14 cellular contexts compared by ENCODE assay signal in genomic region chr17:42522798-42523278, GRCh38. TPM values are rescaled to one million over a fixed set of nuclear protein-coding genes. Genes with fewer than 3 reads are reported as not detected.
DNase-seq lines count a peak whose midpoint lies in the region; FAIRE-seq and TF ChIP-seq lines count a peak whose summit lies in the region.
"Had no signal": no experiment of that assay in that cellular context is flagged by ENCODE, and none has a peak within 500 bp of the region (broad histone marks: within the 10 kb centered on the region; RNA-seq: fewer than 3 reads in every experiment).

No MANE protein-coding gene starts in this region.

- no peaks in the 10 kb centered on the region for H3K9me3 ChIP-seq in liver (ENCODE audit: control insufficient read depth in 4 of 4, low read length in 3 of 4)
- H3K9me3 ChIP-seq: body of pancreas had no signal

- H3K4me3 Mint-ChIP-seq in Calu3 (ENCODE audit: low read depth, unreplicated experiment) (no peak overlapping the region), chondrocyte (ENCODE audit: unreplicated experiment) (peak overlapping the region; percentile 12)
- H3K4me3 Mint-ChIP-seq: activated T-cell treated with anti-CD3 and anti-CD28 coated beads, Interleukin-2, amount 50 U/mL, for 72 hours had no signal

- peaks cover 61% of the 10 kb centered on the region for H3K4me1 Mint-ChIP-seq in Calu3 (ENCODE audit: low read depth, unreplicated experiment)
- peaks cover 85% of the 10 kb centered on the region for H3K4me1 Mint-ChIP-seq in chondrocyte (ENCODE audit: low read depth)

- FAIRE-seq in RCC 7860 (lab: Jason Lieb, UNC), result no peak
- FAIRE-seq: H54 had no signal

- TF ChIP-seq CTCF in Calu3 (IDR thresholded peaks at IDR 0.05; ENCODE audit: unreplicated experiment) (no peak), chondrocyte (IDR thresholded peaks at IDR 0.05) (no peak), liver (IDR thresholded peaks at IDR 0.05; ENCODE audit: low read depth, low read length, missing input control) (no peak)

- peaks cover 8 to 51% (median 28%) of the 10 kb centered on the region in 4 donors for H3K4me1 ChIP-seq in liver (ENCODE audit: control insufficient read depth in 4 of 4, insufficient read depth in 4 of 4, low read length in 3 of 4)

- intact Hi-C loops in Calu3 (cut with micrococcal nuclease; ENCODE audit: unreplicated experiment), result no loop called here

- CTCF ChIA-PET in Calu3 (lab: Charles Lee), result no interaction called here

- peaks cover 0 to 3% (median 0%) of the 10 kb centered on the region in 4 donors for H3K36me3 ChIP-seq in liver (ENCODE audit: control insufficient read depth in 4 of 4, insufficient read depth in 3 of 4, low read depth in 1 of 4, low read length in 3 of 4)

- H3K27me3 Mint-ChIP-seq in Calu3 (ENCODE audit: unreplicated experiment) (no peaks in the 10 kb centered on the region), chondrocyte (ENCODE audit: low read depth) (no peaks in the 10 kb centered on the region)

- TF ChIP-seq RAD21 in liver (IDR thresholded peaks at IDR 0.05), result no peak

- 96% methylated on average over 8 of the region's 8 CpGs for WGBS in liver

- no peaks in the 10 kb centered on the region for H3K27me3 ChIP-seq in liver (ENCODE audit: control insufficient read depth in 4 of 4, insufficient read depth in 4 of 4, low read length in 3 of 4)
- H3K27me3 ChIP-seq: body of pancreas had no signal

- H3K9me3 Mint-ChIP-seq in Calu3 (ENCODE audit: low read depth, unreplicated experiment), result no peaks in the 10 kb centered on the region
- no peaks in the 10 kb centered on the region for H3K9me3 Mint-ChIP-seq in chondrocyte (ENCODE audit: low read depth)
- H3K9me3 Mint-ChIP-seq: activated T-cell treated with anti-CD3 and anti-CD28 coated beads, Interleukin-2, amount 50 U/mL, for 72 hours had no signal

- H3K27ac Mint-ChIP-seq in Calu3 (ENCODE audit: unreplicated experiment) (peak overlapping the region; percentile 34), chondrocyte (ENCODE audit: unreplicated experiment) (peak overlapping the region; percentile 87)
- H3K27ac Mint-ChIP-seq: activated T-cell treated with anti-CD3 and anti-CD28 coated beads, Interleukin-2, amount 50 U/mL, for 72 hours had no signal

- H3K9ac ChIP-seq in liver (ENCODE audit: low read depth in 1 of 2, low read length in 2 of 2), result no peak overlapping the region

- peaks cover 64% of the 10 kb centered on the region for H3K36me3 Mint-ChIP-seq in Calu3 (ENCODE audit: insufficient read depth, unreplicated experiment)
- H3K36me3 Mint-ChIP-seq in chondrocyte (ENCODE audit: low read depth), result no peaks in the 10 kb centered on the region

- no peak for DNase-seq in Calu3
- peak; percentile 81 for DNase-seq in chondrocyte (ENCODE audit: low spot score)
- DNase-seq in RCC 7860 (ENCODE audit: low spot score), result no peak
- no peak for DNase-seq in medulla oblongata (ENCODE audit: extremely low spot score)
- DNase-seq in NCI-H226, result no peak
- no peak for DNase-seq in NK-92 (lab: John Stamatoyannopoulos, UW; ENCODE audit: unreplicated experiment)
- DNase-seq: activated CD4-positive, alpha-beta T cell treated with anti-CD3 and anti-CD28 coated beads for 48 hours; activated T-cell treated with anti-CD3 and anti-CD28 coated beads, Interleukin-2, amount 50 U/mL, for 72 hours; body of pancreas; DND-41 had no signal

- H3K4me3 ChIP-seq in liver (ENCODE audit: low read depth in 1 of 3, low read length in 3 of 3) (no peak overlapping the region), skin epidermis (no peak overlapping the region)
- H3K4me3 ChIP-seq: body of pancreas had no signal

- H3K27ac ChIP-seq in liver (ENCODE audit: low read depth in 1 of 2, low read length in 2 of 2) (peak overlapping the region; percentile 32 to 90), skin epidermis (peak overlapping the region in 16 of 21 experiments; percentile 31 to 97 (median 86))
- H3K27ac ChIP-seq: epithelial cell of prostate had no signal

- BruUV-seq in Calu3 (replicated peaks; lab: Mats Ljungman, UMichigan), result no TSS peak

TF ChIP-seq in liver, 16 proteins besides CTCF, POLR2A, EP300 and RAD21:
- TF ChIP-seq JUND (IDR thresholded peaks at IDR 0.05) (no peak), EGR1 (IDR thresholded peaks at IDR 0.05; ENCODE audit: low read depth in 2 of 2) (no peak), GABPA (IDR thresholded peaks at IDR 0.05 in 1 of 2, conservative IDR thresholded peaks at IDR 0.05 in 1 of 2) (no peak), TAF1 (conservative IDR thresholded peaks at IDR 0.05) (no peak), NR2F2 (IDR thresholded peaks at IDR 0.05) (no peak), HNF4A (conservative IDR thresholded peaks at IDR 0.05) (no peak), FOXA1 (IDR thresholded peaks at IDR 0.05) (no peak), REST (IDR thresholded peaks at IDR 0.05) (no peak)

RNA-seq across cellular contexts. Expression of gene NAGLU, which starts 13.2 kb away (rescaled TPM):
- total RNA-seq in Calu3 (2022) (53.8 and 59.1 TPM in 2 replicates), chondrocyte (64.5 to 68.7 TPM (median 66.4 TPM) in 3 replicates), liver (10 to 100 TPM; 20.5 to 37.4 TPM)
- 10 to 100 TPM; 15.5 to 41.2 TPM for polyA plus RNA-seq in liver

RNA-seq across cellular contexts. Expression of gene HSD17B1, which starts 29.9 kb away (rescaled TPM):
- total RNA-seq in Calu3 (2022), result 0.88 and 1.0 TPM in 2 replicates
- total RNA-seq in chondrocyte, result 1.4 to 2.6 TPM (median 1.4 TPM) in 3 replicates
- total RNA-seq in liver, result 1 to 10 TPM in 1 of 2 donors, under 1 TPM in 1; 0.67 to 1.0 TPM
- polyA plus RNA-seq in liver, result 1 to 10 TPM; 1.0 to 1.8 TPM

RNA-seq across cellular contexts. Expression of gene COASY, which starts 39.1 kb away (rescaled TPM):
- total RNA-seq in Calu3 (2022) (159 and 163 TPM in 2 replicates), chondrocyte (31.2 to 57.3 TPM (median 37.1 TPM) in 3 replicates), liver (10 to 100 TPM; 18.2 to 33.4 TPM)
- polyA plus RNA-seq in liver, result 10 to 100 TPM; 70.0 to 78.1 TPM

RNA-seq across cellular contexts. Expression of gene MLX, which starts 44.1 kb away (rescaled TPM):
- total RNA-seq in Calu3 (2022), result 65.0 and 69.8 TPM in 2 replicates
- total RNA-seq in chondrocyte, result 30.1 to 37.0 TPM (median 30.3 TPM) in 3 replicates
- 10 to 100 TPM; 19.4 to 40.0 TPM for total RNA-seq in liver
- 10 to 100 TPM; 29.2 to 35.1 TPM for polyA plus RNA-seq in liver

RNA-seq across cellular contexts. Expression of gene PSMC3IP, which starts 54.7 kb away (rescaled TPM):
- total RNA-seq in Calu3 (2022), result 31.8 and 32.4 TPM in 2 replicates
- total RNA-seq in chondrocyte, result 4.9 to 13.0 TPM (median 6.1 TPM) in 3 replicates
- total RNA-seq in liver, result 1 to 10 TPM; 1.3 to 3.0 TPM
- polyA plus RNA-seq in liver, result under 1 TPM; 0.58 to 0.88 TPM
